ENCODE assay signal across 24 cellular contexts in the genomic region with DNA sequence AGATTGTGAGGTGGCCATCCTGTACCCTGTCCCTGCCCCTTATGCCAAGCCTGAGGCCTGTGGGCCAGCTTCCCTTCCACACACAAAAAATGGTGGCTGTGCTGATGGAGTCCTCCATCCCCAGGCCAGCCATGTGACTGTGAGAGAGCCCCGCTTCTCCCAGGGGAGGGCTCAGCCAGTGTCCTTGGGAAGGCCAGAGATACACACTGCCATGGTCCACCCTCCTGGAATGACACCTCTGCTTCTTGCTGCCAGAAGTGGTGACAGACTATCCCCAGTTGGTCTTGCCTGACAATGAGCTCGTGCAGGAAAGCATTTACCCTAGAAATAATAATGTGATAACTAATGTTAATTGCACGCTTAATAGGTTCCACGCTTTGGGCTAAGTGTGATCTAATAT. TPM values are rescaled to one million over a fixed set of nuclear protein-coding genes. Genes with fewer than 3 reads are reported as not detected.
DNase-seq lines count a peak whose midpoint lies in the region; ATAC-seq, FAIRE-seq and TF ChIP-seq lines count a peak whose summit lies in the region.
"Had no signal": no experiment of that assay in that cellular context is flagged by ENCODE, and none has a peak within 500 bp of the region (broad histone marks: within the 10 kb centered on the region; RNA-seq: fewer than 3 reads in every experiment).

No MANE protein-coding gene starts in this region.

- no peaks in the 10 kb centered on the region for H3K9me3 ChIP-seq in H1 (ENCODE audit: insufficient read depth in 2 of 2, low read depth in 1 of 2, low read length in 1 of 2)
- no peaks in the 10 kb centered on the region for H3K9me3 ChIP-seq in sigmoid colon
- H3K9me3 ChIP-seq: BLaER1, Caco-2, HAP-1 had no signal

- H2AK5ac ChIP-seq in H1 (ENCODE audit: low read depth, low read length), result no peak overlapping the region

- H2BK5ac ChIP-seq in H1 (ENCODE audit: low read depth, low read length), result peak overlapping the region; percentile 66; the same call in 1 of the 2 replicates

- no peak overlapping the region for H4K91ac ChIP-seq in H1 (replicated peaks; ENCODE audit: insufficient read length, low read length)

- no peak overlapping the region for H4K8ac ChIP-seq in H1 (ENCODE audit: extremely low read depth, insufficient read depth, low read length)

- TF ChIP-seq RAD21 in H1 (IDR thresholded peaks at IDR 0.05 in 1 of 2, conservative IDR thresholded peaks at IDR 0.05 in 1 of 2; ENCODE audit: low read depth in 2 of 2, low read length in 2 of 2), result no peak

- TF ChIP-seq EP300 in H1 (IDR thresholded peaks at IDR 0.05; ENCODE audit: borderline replicate concordance in 1 of 2, low read depth in 2 of 2, low read length in 2 of 2), result no peak
- TF ChIP-seq EP300 in sigmoid colon (IDR thresholded peaks at IDR 0.05), result no peak

- no peak overlapping the region for H2BK120ac ChIP-seq in H1 (replicated peaks; ENCODE audit: low read depth, low read length)

- H3K23me2 ChIP-seq in H1 (ENCODE audit: low read depth, low read length), result no peaks in the 10 kb centered on the region

- intact Hi-C loops in left ventricle myocardium superior (cut with micrococcal nuclease), result no loop called here
- intact Hi-C loops in sigmoid colon (cut with DNase I), result no loop called here

- H3K36me3 ChIP-seq in H1 (ENCODE audit: control insufficient read depth in 2 of 4, insufficient read depth in 4 of 4, low read length in 3 of 4) (peaks cover 6 to 60% (median 31%) of the 10 kb centered on the region in 4 experiments), sigmoid colon (peaks cover 0 to 9% (median 0%) of the 10 kb centered on the region in 4 donors)
- H3K36me3 ChIP-seq: BLaER1 had no signal

- no peak overlapping the region for H3K9ac ChIP-seq in H1 (replicated peaks in 1 of 4; ENCODE audit: extremely low read depth in 1 of 4, low read depth in 3 of 4, low read length in 3 of 4)
- H3K9ac ChIP-seq: BLaER1, GM23248 had no signal

- peaks cover 12 to 29% (median 25%) of the 10 kb centered on the region in 4 experiments for H3K4me1 ChIP-seq in H1 (replicated peaks in 1 of 4; ENCODE audit: control insufficient read depth in 3 of 4, insufficient read depth in 4 of 4, low read length in 3 of 4)
- H3K4me1 ChIP-seq in sigmoid colon, result peaks cover 0 to 28% (median 21%) of the 10 kb centered on the region in 4 donors
- H3K4me1 ChIP-seq: BLaER1, Caco-2 had no signal

- H2BK20ac ChIP-seq in H1 (ENCODE audit: low read length), result no peak overlapping the region

- H2BK12ac ChIP-seq in H1 (ENCODE audit: low read depth, low read length), result no peak overlapping the region

- no peaks in the 10 kb centered on the region for H3K9me3 Mint-ChIP-seq in immature natural killer cell

- TF ChIP-seq POLR2A in H1 (IDR thresholded peaks at IDR 0.05; ENCODE audit: control extremely low read depth in 1 of 2, low read depth in 2 of 2, low read length in 2 of 2) (no peak), sigmoid colon (IDR thresholded peaks at IDR 0.05) (no peak)

- peaks cover 38% of the 10 kb centered on the region for H3K79me1 ChIP-seq in H1 (ENCODE audit: low read depth, low read length)

- WGBS in H1 (ENCODE audit: extremely low coverage in 1 of 2, insufficient coverage in 1 of 2, insufficient read length in 1 of 2, insufficient replicate concordance in 2 of 2, low coverage in 1 of 2, low lambda C conversion rate in 2 of 2, missing lambda C conversion rate in 1 of 2), 2 experiments, result 97% methylated on average over 4 of the region's 4 CpGs; no CpG with 5 or more reads in 1 of the 2 experiments
- 91 to 92% methylated on average over 4 of the region's 4 CpGs for WGBS in sigmoid colon, 2 donors

- no peak overlapping the region for H3K4ac ChIP-seq in H1 (replicated peaks; ENCODE audit: insufficient read length, low read depth, low read length)

- H2BK15ac ChIP-seq in H1 (ENCODE audit: low read length), result no peak overlapping the region

- FAIRE-seq in H1 (lab: Jason Lieb, UNC), result no peak
- FAIRE-seq: GM12892 had no signal

- H2AFZ ChIP-seq in H1 (ENCODE audit: low read length), result no peak overlapping the region
- H2AFZ ChIP-seq: GM23248, PC-9 had no signal

- H3K4me3 Mint-ChIP-seq in immature natural killer cell, result no peak overlapping the region
- H3K4me3 Mint-ChIP-seq: CD4-positive, alpha-beta memory T cell had no signal

- H3K27me3 ChIP-seq in H1 (replicated peaks in 1 of 4; ENCODE audit: control insufficient read depth in 3 of 4, extremely low read depth in 1 of 4, insufficient read depth in 3 of 4, low read length in 3 of 4), result no peaks in the 10 kb centered on the region
- no peaks in the 10 kb centered on the region for H3K27me3 ChIP-seq in sigmoid colon
- H3K27me3 ChIP-seq: BLaER1 had no signal

- POLR2A ChIA-PET in H1 (lab: Charles Lee; ENCODE audit: partially characterized antibody), result interaction anchor here (1.0 to 4.0 kb wide), 6 partner anchors 10 to 193 kb away, joined by 3 to 12 read pairs (median 4); a partner anchor contains a TSS

- H4K5ac ChIP-seq in H1 (ENCODE audit: insufficient read length, low read depth, low read length), result no peak overlapping the region

- no peak overlapping the region for H3K4me3 ChIP-seq in H1 (ENCODE audit: extremely low read depth in 1 of 4, insufficient read depth in 2 of 4, low read depth in 3 of 4, low read length in 4 of 4)
- no peak overlapping the region for H3K4me3 ChIP-seq in sigmoid colon
- H3K4me3 ChIP-seq: BLaER1, GM23248, HAP-1, PC-9 had no signal

- no peak for TF ChIP-seq CTCF in H1 (IDR thresholded peaks at IDR 0.05; ENCODE audit: control extremely low read depth in 1 of 3, insufficient read depth in 1 of 3, low read depth in 1 of 3, low read length in 3 of 3)
- no peak for TF ChIP-seq CTCF in sigmoid colon (IDR thresholded peaks at IDR 0.05)

- H3K36me3 Mint-ChIP-seq in immature natural killer cell, result no peaks in the 10 kb centered on the region
- H3K36me3 Mint-ChIP-seq: CD4-positive, alpha-beta memory T cell had no signal

- peak in 1 of 2 experiments; percentile 35 for DNase-seq in H1 (ENCODE audit: low read depth in 1 of 2, low spot score in 2 of 2)
- DNase-seq in left ventricle myocardium superior, result no peak
- DNase-seq in sigmoid colon, result peak; percentile 60
- no peak for DNase-seq in stimulated activated naive CD8-positive, alpha-beta T cell treated with anti-CD3 and anti-CD28 coated beads, Interleukin-15, Interleukin-2, amounts not matched to agents 100 U/mL and 50 U/mL, for 24 hours
- DNase-seq in immature natural killer cell, result no peak
- no peak for DNase-seq in GF-D8 (lab: John Stamatoyannopoulos, UW)
- DNase-seq: Caco-2; CD4-positive, alpha-beta memory T cell; DND-41; GM23248; KBM-7; MM.1S; NCI-H1048; NCI-H1436; NCI-H1930; NCI-H2227 treated with DMSO at 0.1 percent for 48 hours; NCI-H510A; PC-9; RPMI8226; SIG-M5 had no signal

- peaks cover 0 to 2% (median 0%) of the 10 kb centered on the region in 3 donors for H3K27me3 Mint-ChIP-seq in immature natural killer cell (ENCODE audit: low read depth in 3 of 3)

- H3K4me2 ChIP-seq in H1 (ENCODE audit: insufficient read depth in 1 of 2, low read depth in 2 of 2, low read length in 2 of 2), result no peak overlapping the region
- H3K4me2 ChIP-seq: BLaER1, PC-9 had no signal

- H3K79me2 ChIP-seq in H1 (ENCODE audit: control insufficient read depth in 1 of 2, insufficient read depth in 2 of 2, low read length in 2 of 2), result peaks cover 4 to 60% of the 10 kb centered on the region in 2 experiments

- H4K20me1 ChIP-seq in H1 (replicated peaks in 1 of 2; ENCODE audit: control insufficient read depth in 1 of 2, insufficient read depth in 2 of 2, low read length in 2 of 2), result peaks cover 0 to 10% of the 10 kb centered on the region in 2 experiments
- H4K20me1 ChIP-seq: BLaER1 had no signal

- H3K23ac ChIP-seq in H1 (ENCODE audit: insufficient read length), result no peak overlapping the region

- no peak overlapping the region for H3K14ac ChIP-seq in H1 (ENCODE audit: insufficient read length)

- peak; percentile 77 for ATAC-seq in left ventricle myocardium superior
- ATAC-seq in stimulated activated naive CD8-positive, alpha-beta T cell treated with anti-CD3 and anti-CD28 coated beads, Interleukin-15, Interleukin-2, amounts not matched to agents 100 U/mL and 50 U/mL, for 24 hours, result no peak

- peak overlapping the region; percentile 29 for H3K27ac ChIP-seq in angular gyrus (ENCODE audit: low read depth, low read length)
- no peak overlapping the region for H3K27ac ChIP-seq in H1 (ENCODE audit: low read depth, low read length)
- no peak overlapping the region for H3K27ac ChIP-seq in sigmoid colon
- H3K27ac ChIP-seq: BLaER1, GM23248, PC-9 had no signal

- H3K18ac ChIP-seq in H1 (ENCODE audit: extremely low read depth, low read length), result no peak overlapping the region

- H3K56ac ChIP-seq in H1 (replicated peaks; ENCODE audit: insufficient read length, low read depth, low read length), result no peak overlapping the region

- no peak overlapping the region for H3K27ac Mint-ChIP-seq in immature natural killer cell
- H3K27ac Mint-ChIP-seq: CD4-positive, alpha-beta memory T cell had no signal

- CTCF ChIA-PET in H1 (lab: Charles Lee; ENCODE audit: partially characterized antibody), result interaction anchor here (1.0 to 10.6 kb wide), 9 partner anchors 9 to 134 kb away, joined by 3 to 93 read pairs (median 5); a partner anchor contains a TSS

- no peaks in the 10 kb centered on the region for H3K4me1 Mint-ChIP-seq in immature natural killer cell
- H3K4me1 Mint-ChIP-seq: CD4-positive, alpha-beta memory T cell had no signal

TF ChIP-seq in H1, 55 proteins besides CTCF, POLR2A, EP300 and RAD21:
- TF ChIP-seq SP2 (IDR thresholded peaks at IDR 0.05; ENCODE audit: low read length) (no peak), SIX5 (IDR thresholded peaks at IDR 0.05; ENCODE audit: low read depth, low read length) (no peak), TCF12 (IDR thresholded peaks at IDR 0.05; ENCODE audit: low read depth, low read length) (no peak)

RNA-seq across cellular contexts. Expression of a gene that starts 38.0 kb away (rescaled TPM):
- total RNA-seq in H1 (2021; fragmentation: NEBNext Ultra II Directional; extraction: Animal tissue kit (Norgen Biotek cat#: 25700)), result 47.1 and 49.9 TPM in 2 replicates
- polyA plus RNA-seq in H1 (2011; rRNA removed), result 40.7 and 47.1 TPM in 2 replicates
- 27.7 TPM for polyA plus RNA-seq in H1 (2011; cell fraction: cytosol; rRNA removed)
- 38.7 TPM for polyA plus RNA-seq in H1 (2011; cell fraction: nucleus; rRNA removed)
- 29.0 to 33.9 TPM (median 30.6 TPM) in 4 replicates for polyA plus RNA-seq in H1 (2012, experiment 1 of 2)
- polyA plus RNA-seq in H1 (2012, experiment 2 of 2), result 16.3 TPM
- 32.9 TPM for polyA plus RNA-seq in H1 (2013, experiment 1 of 2)
- 34.6 TPM for polyA plus RNA-seq in H1 (2013, experiment 2 of 2)
- 38.0 and 39.6 TPM in 2 replicates for polyA minus RNA-seq in H1 (2011; rRNA and poly(A)+ RNA removed)
- 34.9 TPM for polyA minus RNA-seq in H1 (2011; cell fraction: cytosol; rRNA and poly(A)+ RNA removed)
- polyA minus RNA-seq in H1 (2011; cell fraction: nucleus; rRNA and poly(A)+ RNA removed), result 78.7 TPM
- total RNA-seq in left ventricle myocardium superior, result 14.9 TPM
- 10 to 100 TPM; 11.7 to 18.3 (median 16.3) TPM for total RNA-seq in sigmoid colon
- polyA plus RNA-seq in sigmoid colon, result 1 to 10 TPM in 1 of 3 donors, under 1 TPM in 2; 0.23 to 2.4 (median 0.60) TPM
- under 1 TPM in 1 of 3 donors, not detected in 2; 0.03 TPM for polyA plus RNA-seq in immature natural killer cell
- total RNA-seq: CD4-positive, alpha-beta memory T cell; GM23248; PC-9 had no signal
- polyA plus RNA-seq: CD4-positive, alpha-beta memory T cell; GM23248 had no signal
